9 cellular contexts compared by ENCODE assay signal in genomic region chr13:52070929-52071523, GRCh38. TPM values are rescaled to one million over a fixed set of nuclear protein-coding genes. Genes with fewer than 3 reads are reported as not detected.
DNase-seq lines count a peak whose midpoint lies in the region; ATAC-seq and TF ChIP-seq lines count a peak whose summit lies in the region.
"Had no signal": no experiment of that assay in that cellular context is flagged by ENCODE, and none has a peak within 500 bp of the region (broad histone marks: within the 10 kb centered on the region; RNA-seq: fewer than 3 reads in every experiment).

No MANE protein-coding gene starts in this region.

- in situ Hi-C loops in mammary epithelial cell (cut with MboI; ENCODE audit: low sequenced_read_pairs in 2 of 2), result no loop called here

- peak; percentile 26; the same call in 1 of the 2 replicates for TF ChIP-seq CTCF in OCI-LY1 (IDR thresholded peaks at IDR 0.05; ENCODE audit: low read length)
- TF ChIP-seq CTCF in mammary epithelial cell (conservative IDR thresholded peaks at IDR 0.05 in 1 of 2, IDR thresholded peaks at IDR 0.05 in 1 of 2; ENCODE audit: extremely low read depth in 1 of 2, insufficient read depth in 1 of 2, low read depth in 1 of 2, low read length in 2 of 2), result peak; percentile 29 to 50
- no peak for TF ChIP-seq CTCF in smooth muscle cell (IDR thresholded peaks at IDR 0.05; ENCODE audit: borderline replicate concordance, insufficient read depth, poor library complexity, severe bottlenecking)

- BruUV-seq in mammary epithelial cell (replicated peaks; lab: Mats Ljungman, UMichigan), result no TSS peak

- no peak for ATAC-seq in GM21529 (IDR thresholded peaks at IDR 0.05; ENCODE audit: unreplicated experiment)

- H3K27me3 ChIP-seq in OCI-LY1 (ENCODE audit: insufficient read depth, low read length), result no peaks in the 10 kb centered on the region
- no peaks in the 10 kb centered on the region for H3K27me3 ChIP-seq in mammary epithelial cell (ENCODE audit: insufficient read depth, low read length)
- no peaks in the 10 kb centered on the region for H3K27me3 ChIP-seq in smooth muscle cell (ENCODE audit: low read depth)

- H4K20me1 ChIP-seq in OCI-LY1 (ENCODE audit: insufficient read depth, low read length) (no peaks in the 10 kb centered on the region), mammary epithelial cell (ENCODE audit: insufficient read depth, low read length) (no peaks in the 10 kb centered on the region), smooth muscle cell (ENCODE audit: low read depth) (no peaks in the 10 kb centered on the region)

- H3K36me3 ChIP-seq in OCI-LY1 (ENCODE audit: insufficient read depth, low read length) (no peaks in the 10 kb centered on the region), mammary epithelial cell (ENCODE audit: insufficient read depth, low read length) (no peaks in the 10 kb centered on the region), smooth muscle cell (ENCODE audit: low read depth) (no peaks in the 10 kb centered on the region)

- H3K9me3 ChIP-seq in OCI-LY1 (ENCODE audit: low read length) (peaks cover 4% of the 10 kb centered on the region; the same call in 1 of the 2 replicates), mammary epithelial cell (replicated peaks; ENCODE audit: insufficient read depth, low read length) (peaks cover 10% of the 10 kb centered on the region), smooth muscle cell (replicated peaks; ENCODE audit: low read depth) (peaks cover 22% of the 10 kb centered on the region)

- H2AFZ ChIP-seq in OCI-LY1 (ENCODE audit: low read length), result no peak overlapping the region
- peak overlapping the region; percentile 9 for H2AFZ ChIP-seq in mammary epithelial cell (ENCODE audit: low read depth, low read length)
- no peak overlapping the region for H2AFZ ChIP-seq in smooth muscle cell (ENCODE audit: low read depth)

- CTCF ChIA-PET in mammary epithelial cell (lab: Charles Lee; ENCODE audit: low non-redundant PET), result interaction anchor here (0.5 to 0.9 kb wide), 2 partner anchors 57 to 114 kb away, joined by 3 to 6 read pairs; no protein-coding TSS in a partner anchor

- H3K79me2 ChIP-seq in OCI-LY1 (ENCODE audit: insufficient read depth, low read length) (no peaks in the 10 kb centered on the region), mammary epithelial cell (ENCODE audit: insufficient read depth, low read length) (no peaks in the 10 kb centered on the region), smooth muscle cell (ENCODE audit: low read depth) (no peaks in the 10 kb centered on the region)

- 89% methylated on average over 1 of the region's 1 CpG for WGBS in mammary epithelial cell (ENCODE audit: low coverage, missing lambda C conversion rate)
- 69% methylated on average over 1 of the region's 1 CpG for WGBS in smooth muscle cell (ENCODE audit: low lambda C conversion rate)

- H3F3A ChIP-seq in OCI-LY1 (ENCODE audit: insufficient read depth, low read length), result no peaks in the 10 kb centered on the region
- no peaks in the 10 kb centered on the region for H3F3A ChIP-seq in smooth muscle cell (ENCODE audit: low read depth)

- H3K4me1 ChIP-seq in OCI-LY1 (ENCODE audit: insufficient read depth, low read length, severe bottlenecking) (no peaks in the 10 kb centered on the region), mammary epithelial cell (ENCODE audit: insufficient read depth, low read length) (peaks cover 5% of the 10 kb centered on the region), smooth muscle cell (ENCODE audit: low read depth) (no peaks in the 10 kb centered on the region)

- intact Hi-C loops in mammary epithelial cell (cut with micrococcal nuclease), result loop anchor here (1.0 kb wide), 1 partner anchor 56 kb away; no protein-coding TSS in a partner anchor

- no peaks in the 10 kb centered on the region for H3K9me2 ChIP-seq in OCI-LY1 (ENCODE audit: low read depth, low read length)

- DNase-seq in activated T-cell treated with anti-CD3 and anti-CD28 coated beads for 4 hours, result peak; percentile 4
- DNase-seq in activated T-cell treated with anti-CD3 and anti-CD28 coated beads, Interleukin-2, amount 50 U/mL, for 1 hour, result no peak
- DNase-seq in mammary epithelial cell, result peak; percentile 46
- peak; percentile 1 to 27 for DNase-seq in stimulated activated CD4-positive, alpha-beta T cell treated with anti-CD3 and anti-CD28 coated beads, Interleukin-4, amount 100 ng/mL, for 4 hours
- DNase-seq in cerebellum (ENCODE audit: low spot score), result no peak
- no peak for DNase-seq in smooth muscle cell (lab: John Stamatoyannopoulos, UW; ENCODE audit: unreplicated experiment)
- DNase-seq: DMS79 treated with DMSO at 0.1 percent for 48 hours had no signal

- H3K4me2 ChIP-seq in OCI-LY1 (ENCODE audit: low read length) (no peak overlapping the region), mammary epithelial cell (ENCODE audit: insufficient read depth, low read depth, low read length) (no peak overlapping the region), smooth muscle cell (no peak overlapping the region)

- dilution Hi-C loops in mammary epithelial cell (cut with HindIII; ENCODE audit: low sequenced_read_pairs), result no loop called here

- H3K9ac ChIP-seq in OCI-LY1 (ENCODE audit: low read length) (no peak overlapping the region), mammary epithelial cell (ENCODE audit: insufficient read depth, low read length) (no peak overlapping the region), smooth muscle cell (ENCODE audit: low read depth) (no peak overlapping the region)

- no peak overlapping the region for H3K4me3 ChIP-seq in OCI-LY1 (ENCODE audit: low read depth, low read length, poor library complexity, severe bottlenecking)
- no peak overlapping the region for H3K4me3 ChIP-seq in mammary epithelial cell (replicated peaks in 1 of 3; ENCODE audit: insufficient read depth in 1 of 3, low read depth in 2 of 3, low read length in 3 of 3)
- no peak overlapping the region for H3K4me3 ChIP-seq in smooth muscle cell

- no peak overlapping the region for H3K27ac ChIP-seq in OCI-LY1 (ENCODE audit: low read depth, low read length, poor library complexity, severe bottlenecking)
- no peak overlapping the region for H3K27ac ChIP-seq in mammary epithelial cell (ENCODE audit: insufficient read depth, low read depth, low read length)
- no peak overlapping the region for H3K27ac ChIP-seq in smooth muscle cell (ENCODE audit: low read depth)

RNA-seq across cellular contexts. Expression of gene UTP14C, which starts 46.5 kb away (rescaled TPM):
- 10 to 100 TPM; 12.0 to 12.2 TPM for total RNA-seq in mammary epithelial cell
- polyA plus RNA-seq in mammary epithelial cell, result 7.1 TPM
- polyA minus RNA-seq in mammary epithelial cell, result 8.2 TPM
- total RNA-seq in cerebellum, result 20.6 TPM
- 18.3 and 18.5 TPM in 2 replicates for total RNA-seq in smooth muscle cell
- 8.1 and 8.7 TPM in 2 replicates for polyA plus RNA-seq in smooth muscle cell

RNA-seq across cellular contexts. Expression of gene NEK5, which starts 57.8 kb away (rescaled TPM):
- total RNA-seq in mammary epithelial cell (under 1 TPM; 0.26 to 0.33 TPM), cerebellum (2.4 TPM), smooth muscle cell (0.04 and 0.18 TPM in 2 replicates)
- polyA plus RNA-seq in mammary epithelial cell (0.05 TPM), smooth muscle cell (0.29 and 0.43 TPM in 2 replicates)
- polyA minus RNA-seq in mammary epithelial cell, result not detected

RNA-seq across cellular contexts. Expression of gene ALG11, which starts 58.8 kb away (rescaled TPM):
- total RNA-seq in mammary epithelial cell, result 10 to 100 TPM; 19.5 to 29.4 TPM
- polyA plus RNA-seq in mammary epithelial cell, result 6.1 TPM
- polyA minus RNA-seq in mammary epithelial cell, result 23.9 TPM
- 24.0 TPM for total RNA-seq in cerebellum
- total RNA-seq in smooth muscle cell, result 28.4 and 61.3 TPM in 2 replicates
- 26.8 and 34.7 TPM in 2 replicates for polyA plus RNA-seq in smooth muscle cell

RNA-seq across cellular contexts. Expression of gene ATP7B, which starts 59.8 kb away (rescaled TPM):
- 10 to 100 TPM; 11.5 to 12.5 TPM for total RNA-seq in mammary epithelial cell
- polyA plus RNA-seq in mammary epithelial cell, result 5.8 TPM
- 16.6 TPM for polyA minus RNA-seq in mammary epithelial cell
- total RNA-seq in cerebellum, result 22.4 TPM
- 21.5 and 23.5 TPM in 2 replicates for total RNA-seq in smooth muscle cell
- 9.3 and 10.0 TPM in 2 replicates for polyA plus RNA-seq in smooth muscle cell

Comparison
In these comparisons a context has a peak if more than half of its experiments do, and no peak if none do; other contexts are left out.
1. DNase-seq: peak in activated T-cell treated with anti-CD3 and anti-CD28 coated beads for 4 hours (single experiment), mammary epithelial cell (single experiment) and stimulated activated CD4-positive, alpha-beta T cell treated with anti-CD3 and anti-CD28 coated beads, Interleukin-4, amount 100 ng/mL, for 4 hours (2 of 2); none in activated T-cell treated with anti-CD3 and anti-CD28 coated beads, Interleukin-2, amount 50 U/mL, for 1 hour (single experiment), cerebellum (single experiment) and smooth muscle cell (single experiment).